Comparison of ENCODE assay signal across 8 cellular contexts in the genomic region with DNA sequence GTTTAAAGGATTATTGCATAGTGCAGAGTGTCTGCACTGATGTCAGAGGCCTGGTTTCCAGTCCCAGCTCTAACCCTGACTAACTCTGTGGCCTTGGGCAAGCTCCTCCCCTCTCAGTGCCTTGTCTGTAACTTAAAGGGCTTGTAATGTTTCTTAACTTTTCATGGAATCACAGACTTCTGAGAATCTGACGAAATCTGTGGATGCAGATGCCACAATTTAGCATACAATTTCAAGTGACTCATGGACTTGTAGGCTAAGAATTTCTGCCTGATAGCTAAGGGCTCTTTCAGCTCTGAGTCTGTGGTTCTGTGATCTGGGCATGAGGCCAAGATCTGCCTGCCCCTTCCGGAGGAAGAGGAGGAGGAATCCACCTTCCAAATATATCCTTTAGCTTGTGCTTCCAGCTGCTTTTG.
A peak's percentile ranks its signal among the peaks of the same experiment; 100 is the strongest.
DNase-seq lines count a peak whose midpoint lies in the region; ATAC-seq, FAIRE-seq and TF ChIP-seq lines count a peak whose summit lies in the region.

No MANE protein-coding gene starts in this region.

- intact Hi-C loops in posterior vena cava (cut with DNase I): no loop called here

- ATAC-seq in foreskin keratinocyte: peak; percentile 96
- ATAC-seq in HG03095 (IDR thresholded peaks at IDR 0.05; ENCODE audit: unreplicated experiment): no peak
- no peak for ATAC-seq in GM19324 (IDR thresholded peaks at IDR 0.05; ENCODE audit: low FRiP score, unreplicated experiment)

- no peak overlapping the region for H3K27ac ChIP-seq in foreskin keratinocyte

- FAIRE-seq in H54 (lab: Jason Lieb, UNC): peak; percentile 78

- no peak for TF ChIP-seq CTCF in foreskin keratinocyte (conservative IDR thresholded peaks at IDR 0.05)

- TF ChIP-seq POLR2A in H54 (IDR thresholded peaks at IDR 0.05; ENCODE audit: low read depth, low read length): no peak

- H3K4me1 ChIP-seq in foreskin keratinocyte: no peaks in the 10 kb centered on the region

- DNase-seq in H54 (ENCODE audit: insufficient read length, low spot score): peak; percentile 42
- DNase-seq in SKM-1 (lab: John Stamatoyannopoulos, UW; ENCODE audit: unreplicated experiment): peak; percentile 53
- DNase-seq in foreskin keratinocyte: peak; percentile 59 to 78
- DNase-seq in posterior vena cava (ENCODE audit: low spot score): peak; percentile 94
- DNase-seq in cerebellar nuclear complex (lab: John Stamatoyannopoulos, UW): no peak
- DNase-seq in DMS53 treated with DMSO at 0.1 percent for 48 hours (lab: John Stamatoyannopoulos, UW; ENCODE audit: unreplicated experiment): no peak

- no peaks in the 10 kb centered on the region for H3K27me3 ChIP-seq in foreskin keratinocyte

Comparison
In these comparisons a context has a peak if more than half of its experiments do, and no peak if none do; other contexts are left out.
1. DNase-seq: peak in H54 (single experiment), SKM-1 (single experiment), foreskin keratinocyte (2 of 2) and posterior vena cava (single experiment); none in cerebellar nuclear complex (0 of 2) and DMS53 treated with DMSO at 0.1 percent for 48 hours (single experiment).